7 cellular contexts compared by ENCODE assay signal in the genomic region with DNA sequence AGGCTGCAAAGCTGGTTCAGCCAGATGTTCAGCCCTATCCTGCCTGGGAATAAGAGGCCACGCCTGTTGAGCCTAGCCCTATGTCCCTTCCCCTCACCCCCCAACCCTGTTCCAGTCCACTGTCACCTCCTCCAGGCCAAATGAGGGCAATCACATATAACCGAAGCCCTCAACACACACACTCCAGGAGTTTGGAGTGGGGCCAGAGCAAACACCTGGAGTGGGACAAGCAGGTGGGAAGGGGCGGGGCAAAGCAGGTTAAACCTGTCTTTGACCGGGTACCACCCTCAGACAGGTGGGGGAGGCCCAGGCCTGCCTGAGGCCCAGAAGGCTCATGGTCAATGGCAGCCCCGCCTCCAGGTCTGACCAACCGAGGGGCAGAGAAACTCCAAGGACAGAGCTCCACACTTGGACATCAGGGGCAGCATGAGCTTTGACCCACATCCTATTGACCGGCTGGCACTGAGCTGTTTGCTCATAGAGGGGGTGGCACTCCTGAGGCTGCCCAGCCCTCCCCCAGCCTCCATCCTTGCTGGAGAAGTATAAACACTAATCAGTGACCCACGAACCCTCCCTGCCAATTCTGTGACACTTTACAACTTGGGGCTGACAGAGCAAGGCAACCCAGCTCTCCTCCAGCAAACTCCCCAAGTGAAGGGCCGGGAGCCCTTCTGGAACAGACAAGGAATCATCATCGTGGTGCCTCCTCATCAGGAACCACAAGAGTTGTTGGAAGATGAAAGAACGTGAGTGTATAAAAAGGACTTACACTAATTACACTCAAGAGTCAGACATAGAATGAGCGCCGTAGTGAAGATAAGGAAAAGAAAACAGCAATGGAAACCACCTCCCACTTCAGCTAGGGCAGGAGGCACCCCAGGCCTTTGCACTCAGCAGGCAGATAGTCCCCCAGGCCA. TPM values are rescaled to one million over a fixed set of nuclear protein-coding genes. Genes with fewer than 3 reads are reported as not detected.
DNase-seq lines count a peak whose midpoint lies in the region; ATAC-seq and TF ChIP-seq lines count a peak whose summit lies in the region.

No MANE protein-coding gene starts in this region.

- DNase-seq in HPDE6-E6E7 (ENCODE audit: extremely low spot score) (peak; percentile 77), NCI-H774 (lab: John Stamatoyannopoulos, UW) (peak; percentile 65), foreskin keratinocyte (peak; percentile 48 to 74), renal cortical epithelial cell (ENCODE audit: low read depth) (peak; percentile 38), H4 (ENCODE audit: low spot score) (no peak), pons (ENCODE audit: low spot score) (no peak)

- no peak overlapping the region for H3K27ac ChIP-seq in foreskin keratinocyte

- ATAC-seq in foreskin keratinocyte = peak; percentile 14
- no peak for ATAC-seq in HG03159 (IDR thresholded peaks at IDR 0.05; ENCODE audit: unreplicated experiment)

- no peak for TF ChIP-seq CTCF in foreskin keratinocyte (conservative IDR thresholded peaks at IDR 0.05)

- no peaks in the 10 kb centered on the region for H3K4me1 ChIP-seq in foreskin keratinocyte

- H3K27me3 ChIP-seq in foreskin keratinocyte = no peaks in the 10 kb centered on the region

RNA-seq across cellular contexts. Expression of a gene that starts 1.5 kb away (rescaled TPM):
- total RNA-seq in foreskin keratinocyte (36.2 and 41.7 TPM in 2 replicates), renal cortical epithelial cell (11.5 and 13.9 TPM in 2 replicates)
- 20.9 and 26.1 TPM in 2 replicates for polyA plus RNA-seq in foreskin keratinocyte
- total RNA-seq in H4 (2014; rRNA removed; shearing (Covaris generic)) = 0.21 TPM in 1 of 2 replicates, not detected in the other

RNA-seq across cellular contexts. Expression of a gene that starts 10.7 kb away (rescaled TPM):
- total RNA-seq in foreskin keratinocyte (9.0 and 11.4 TPM in 2 replicates), renal cortical epithelial cell (19.3 and 50.1 TPM in 2 replicates)
- 9.3 and 10.7 TPM in 2 replicates for polyA plus RNA-seq in foreskin keratinocyte
- total RNA-seq in H4 (2014; rRNA removed; shearing (Covaris generic)) = 14.8 and 22.1 TPM in 2 replicates

RNA-seq across cellular contexts. Expression of a gene that starts 29.9 kb away (rescaled TPM):
- total RNA-seq in foreskin keratinocyte = 26.1 and 26.5 TPM in 2 replicates
- 9.6 and 9.9 TPM in 2 replicates for polyA plus RNA-seq in foreskin keratinocyte
- total RNA-seq in renal cortical epithelial cell = 7.1 and 20.0 TPM in 2 replicates
- total RNA-seq in H4 (2014; rRNA removed; shearing (Covaris generic)) = 16.7 and 20.7 TPM in 2 replicates

Comparison
In these comparisons a context has a peak if more than half of its experiments do, and no peak if none do; other contexts are left out.
1. DNase-seq: peak in HPDE6-E6E7 (single experiment), NCI-H774 (single experiment), foreskin keratinocyte (2 of 2) and renal cortical epithelial cell (single experiment); none in H4 (single experiment) and pons (single experiment).
2. RNA of a gene that starts 1.5 kb away (total RNA-seq): 36.2 to 41.7 TPM in foreskin keratinocyte and 11.5 to 13.9 TPM in renal cortical epithelial cell; 0.21 TPM in H4; every median in the first group is over 10 times any median in the second.